In genomic region chr11:64218628-64219353, GRCh38 we compare ENCODE assay signal across 16 cellular contexts. TPM values are rescaled to one million over a fixed set of nuclear protein-coding genes. Genes with fewer than 3 reads are reported as not detected.
A peak's percentile ranks its signal among the peaks of the same experiment; 100 is the strongest.
DNase-seq lines count a peak whose midpoint lies in the region; ATAC-seq and TF ChIP-seq lines count a peak whose summit lies in the region.
"Had no signal": no experiment of that assay in that cellular context is flagged by ENCODE, and none has a peak within 500 bp of the region (broad histone marks: within the 10 kb centered on the region; RNA-seq: fewer than 3 reads in every experiment).

No MANE protein-coding gene starts in this region.

- no peak overlapping the region for H3K27ac ChIP-seq in IMR-90 (ENCODE audit: insufficient read depth, low read length)
- peak overlapping the region in 3 of 4 donors; percentile 42 to 61 (median 55) for H3K27ac ChIP-seq in body of pancreas
- H3K27ac ChIP-seq in neutrophil = peak overlapping the region; percentile 38

- no TSS peak for BruUV-seq in IMR-90 (replicated peaks; lab: Mats Ljungman, UMichigan)

- H4K8ac ChIP-seq in IMR-90 (ENCODE audit: low read depth in 2 of 2, low read length in 2 of 2) = no peak overlapping the region

- peaks cover under 1% of the 10 kb centered on the region for H3K36me3 ChIP-seq in IMR-90 (ENCODE audit: control insufficient read depth, insufficient read depth, low read length)
- no peaks in the 10 kb centered on the region for H3K36me3 ChIP-seq in body of pancreas (replicated peaks in 1 of 2; ENCODE audit: insufficient read depth in 1 of 2, low read depth in 2 of 2)
- peaks cover 98% of the 10 kb centered on the region for H3K36me3 ChIP-seq in neutrophil

- no peak overlapping the region for H2AFZ ChIP-seq in IMR-90 (replicated peaks; ENCODE audit: low read length, poor library complexity)

- 0 out of 4 replicates have a peak, but pooled peaks cover 0 to 5% of the 10 kb centered on the region in 2 experiments for H3K79me1 ChIP-seq in IMR-90 (ENCODE audit: low read depth in 1 of 2, low read length in 2 of 2)

- H2BK5ac ChIP-seq in IMR-90 (ENCODE audit: low read depth, low read length, poor library complexity, severe bottlenecking) = no peak overlapping the region

- H3K23ac ChIP-seq in IMR-90 (ENCODE audit: low read depth, low read length) = no peak overlapping the region

- H2BK20ac ChIP-seq in IMR-90 (ENCODE audit: low read depth, low read length) = no peak overlapping the region

- dilution Hi-C loops in IMR-90 (cut with HindIII; ENCODE audit: low sequenced_read_pairs, unreplicated experiment) = no loop called here

- H3K9ac ChIP-seq in IMR-90 (ENCODE audit: low read depth, low read length) = no peak overlapping the region

- no peak overlapping the region for H3K4me3 Mint-ChIP-seq in activated CD4-positive, alpha-beta T cell treated with anti-CD3 and anti-CD28 coated beads, Interleukin-2, amount 10 ng/mL, durations not matched to agents 24 days and 14 days
- H3K4me3 Mint-ChIP-seq: activated B cell treated with CpG ODN at 0.5 μM for 24 hours; activated CD8-positive, alpha-beta memory T cell treated with anti-CD3 and anti-CD28 coated beads, Interleukin-2, amount 10 ng/mL, durations not matched to agents 7 days and 5 days; nephron progenitor cell had no signal

- TF ChIP-seq RAD21 in IMR-90 (IDR thresholded peaks at IDR 0.05; ENCODE audit: low read length) = no peak

- H3K4ac ChIP-seq in IMR-90 (ENCODE audit: low read depth, low read length) = no peak overlapping the region

- intact Hi-C loops in activated CD4-positive, alpha-beta T cell treated with anti-CD3 and anti-CD28 coated beads, Interleukin-2, amount 10 ng/mL, durations not matched to agents 24 days and 14 days (cut with micrococcal nuclease) = no loop called here
- intact Hi-C loops in IMR-90 (cut with micrococcal nuclease) = no loop called here
- intact Hi-C loops in body of pancreas (cut with DNase I) = no loop called here

- H3K27me3 Mint-ChIP-seq in activated CD4-positive, alpha-beta T cell treated with anti-CD3 and anti-CD28 coated beads, Interleukin-2, amount 10 ng/mL, durations not matched to agents 24 days and 14 days = no peaks in the 10 kb centered on the region
- H3K27me3 Mint-ChIP-seq: activated B cell treated with CpG ODN at 0.5 μM for 24 hours; activated CD8-positive, alpha-beta memory T cell treated with anti-CD3 and anti-CD28 coated beads, Interleukin-2, amount 10 ng/mL, durations not matched to agents 7 days and 5 days had no signal

- H3K14ac ChIP-seq in IMR-90 (replicated peaks; ENCODE audit: low read depth, low read length) = no peak overlapping the region

- H4K20me1 ChIP-seq in IMR-90 (ENCODE audit: insufficient read depth, low read length) = no peaks in the 10 kb centered on the region

- H3K36me3 Mint-ChIP-seq in activated CD4-positive, alpha-beta T cell treated with anti-CD3 and anti-CD28 coated beads, Interleukin-2, amount 10 ng/mL, durations not matched to agents 24 days and 14 days (ENCODE audit: low read depth) = peaks cover 51% of the 10 kb centered on the region

- POLR2A ChIA-PET in IMR-90 (lab: Charles Lee; ENCODE audit: unreplicated experiment) = no interaction called here

- no peak overlapping the region for H2BK15ac ChIP-seq in IMR-90 (ENCODE audit: low read depth, low read length)

- DNase-seq in activated CD4-positive, alpha-beta T cell treated with anti-CD3 and anti-CD28 coated beads, Interleukin-2, amount 10 ng/mL, durations not matched to agents 24 days and 14 days = no peak
- no peak for DNase-seq in activated CD4-positive, alpha-beta T cell treated with anti-CD3 and anti-CD28 coated beads, Interleukin-2, amount 50 U/mL, for 48 hours
- DNase-seq in IMR-90 = no peak
- peak; percentile 81 to 92 (median 88) for DNase-seq in body of pancreas
- no peak for DNase-seq in NCI-H345 treated with DMSO at 0.1 percent for 48 hours (lab: John Stamatoyannopoulos, UW; ENCODE audit: unreplicated experiment)
- DNase-seq: activated B cell treated with CpG ODN at 0.5 μM for 24 hours; activated CD8-positive, alpha-beta memory T cell treated with anti-CD3 and anti-CD28 coated beads, Interleukin-2, amount 10 ng/mL, durations not matched to agents 7 days and 5 days; EL; NCI-H1694 treated with DMSO at 0.1 percent for 48 hours; NCI-H524; nephron progenitor cell; SHP77 treated with DMSO at 0.1 percent for 48 hours had no signal

- H3K4me1 Mint-ChIP-seq in activated CD4-positive, alpha-beta T cell treated with anti-CD3 and anti-CD28 coated beads, Interleukin-2, amount 10 ng/mL, durations not matched to agents 24 days and 14 days = peaks cover 9% of the 10 kb centered on the region

- ATAC-seq in IMR-90 (ENCODE audit: low read depth) (no peak), body of pancreas (peak; percentile 81), HG02938 (IDR thresholded peaks at IDR 0.05; ENCODE audit: unreplicated experiment) (no peak), HG03378 (IDR thresholded peaks at IDR 0.05; ENCODE audit: unreplicated experiment) (no peak)
- ATAC-seq: activated CD8-positive, alpha-beta memory T cell treated with anti-CD3 and anti-CD28 coated beads, Interleukin-2, amount 10 ng/mL, durations not matched to agents 7 days and 5 days had no signal

- H4K91ac ChIP-seq in IMR-90 (ENCODE audit: insufficient read depth, low read depth, low read length) = no peak overlapping the region

- 0 out of 2 replicates have a peak, but pooled peaks cover 5% of the 10 kb centered on the region for H3K9me1 ChIP-seq in IMR-90 (ENCODE audit: insufficient read depth, low read length)

- H3K4me3 ChIP-seq in IMR-90 (ENCODE audit: insufficient read depth, low read depth, low read length) = no peak overlapping the region
- H3K4me3 ChIP-seq in body of pancreas = no peak overlapping the region
- H3K4me3 ChIP-seq in neutrophil (ENCODE audit: low read depth in 1 of 2, low read length in 1 of 2) = no peak overlapping the region

- in situ Hi-C loops in IMR-90 (cut with MboI; ENCODE audit: low sequenced_read_pairs) = no loop called here

- H4K5ac ChIP-seq in IMR-90 (ENCODE audit: low read depth, low read length) = no peak overlapping the region

- TF ChIP-seq POLR2A in IMR-90 (IDR thresholded peaks at IDR 0.05; ENCODE audit: low read depth, low read length) = no peak
- no peak for TF ChIP-seq POLR2A in body of pancreas (IDR thresholded peaks at IDR 0.05)

- no peak overlapping the region for H3K56ac ChIP-seq in IMR-90 (ENCODE audit: extremely low read depth, insufficient read depth, low read length)

- H3K27me3 ChIP-seq in IMR-90 (ENCODE audit: control insufficient read depth, insufficient read depth, low read length) (no peaks in the 10 kb centered on the region), body of pancreas (no peaks in the 10 kb centered on the region), neutrophil (no peaks in the 10 kb centered on the region)

- WGBS in IMR-90 (ENCODE audit: extremely low coverage in 2 of 2, insufficient read length in 1 of 2), 2 experiments = 64% methylated on average over 5 of the region's 11 CpGs; no CpG with 5 or more reads in 1 of the 2 experiments
- WGBS in body of pancreas, 2 donors = 31 to 33% methylated on average over 9 to 11 of the region's 11 CpGs

- H3K9me3 ChIP-seq in IMR-90 (ENCODE audit: control insufficient read depth, insufficient read depth, low read length) (no peaks in the 10 kb centered on the region), body of pancreas (no peaks in the 10 kb centered on the region), neutrophil (no peaks in the 10 kb centered on the region)

- H3K9me3 Mint-ChIP-seq in activated CD4-positive, alpha-beta T cell treated with anti-CD3 and anti-CD28 coated beads, Interleukin-2, amount 10 ng/mL, durations not matched to agents 24 days and 14 days = no peaks in the 10 kb centered on the region
- H3K9me3 Mint-ChIP-seq: activated B cell treated with CpG ODN at 0.5 μM for 24 hours, nephron progenitor cell had no signal

- H2AK5ac ChIP-seq in IMR-90 (ENCODE audit: low read depth, low read length) = no peak overlapping the region

- H2AK9ac ChIP-seq in IMR-90 (replicated peaks; ENCODE audit: low read depth, low read length, poor library complexity) = peak overlapping the region; percentile 78

- no peak for TF ChIP-seq CTCF in IMR-90 (conservative IDR thresholded peaks at IDR 0.05; ENCODE audit: low read depth, low read length)
- TF ChIP-seq CTCF in body of pancreas (IDR thresholded peaks at IDR 0.05) = no peak
- no peak for TF ChIP-seq CTCF in neutrophil (IDR thresholded peaks at IDR 0.05)

- H2BK120ac ChIP-seq in IMR-90 (ENCODE audit: low read depth, low read length) = no peak overlapping the region

- no peaks in the 10 kb centered on the region for H3K4me1 ChIP-seq in IMR-90 (ENCODE audit: control insufficient read depth, insufficient read depth, low read length)
- peaks cover 28% of the 10 kb centered on the region for H3K4me1 ChIP-seq in body of pancreas
- peaks cover 0 to 5% of the 10 kb centered on the region in 2 experiments for H3K4me1 ChIP-seq in neutrophil (ENCODE audit: control insufficient read depth in 1 of 2, insufficient read depth in 1 of 2, low read depth in 1 of 2, low read length in 1 of 2)

- H3K27ac Mint-ChIP-seq in activated CD4-positive, alpha-beta T cell treated with anti-CD3 and anti-CD28 coated beads, Interleukin-2, amount 10 ng/mL, durations not matched to agents 24 days and 14 days = peak overlapping the region; percentile 36
- H3K27ac Mint-ChIP-seq: activated B cell treated with CpG ODN at 0.5 μM for 24 hours; activated CD8-positive, alpha-beta memory T cell treated with anti-CD3 and anti-CD28 coated beads, Interleukin-2, amount 10 ng/mL, durations not matched to agents 7 days and 5 days; nephron progenitor cell had no signal

- H3K18ac ChIP-seq in IMR-90 (ENCODE audit: low read depth, low read length) = no peak overlapping the region

- no peak overlapping the region for H3K4me2 ChIP-seq in IMR-90 (ENCODE audit: low read depth, low read length)

- CTCF ChIA-PET in IMR-90 (lab: Yijun Ruan, JAX) = no interaction called here

RNA-seq across cellular contexts. Expression of gene TRPT1, which starts 7.2 kb away (rescaled TPM):
- total RNA-seq in activated CD4-positive, alpha-beta T cell treated with anti-CD3 and anti-CD28 coated beads, Interleukin-2, amount 10 ng/mL, durations not matched to agents 24 days and 14 days = 29.8 and 31.7 TPM in 2 replicates
- total RNA-seq in IMR-90 (2012; rRNA removed) = 43.0 and 81.9 TPM in 2 replicates
- polyA plus RNA-seq in IMR-90 (2012; rRNA removed) = 63.2 and 64.2 TPM in 2 replicates
- 47.6 and 95.6 TPM in 2 replicates for polyA plus RNA-seq in IMR-90 (2012; cell fraction: cytosol; rRNA removed)
- polyA plus RNA-seq in IMR-90 (2012; cell fraction: nucleus; rRNA removed; ENCODE audit: low replicate concordance) = 119 and 279 TPM in 2 replicates
- total RNA-seq in body of pancreas = 10 to 100 TPM; 56.3 to 75.2 TPM

RNA-seq across cellular contexts. Expression of gene NUDT22, which starts 7.3 kb away (rescaled TPM):
- total RNA-seq in activated CD4-positive, alpha-beta T cell treated with anti-CD3 and anti-CD28 coated beads, Interleukin-2, amount 10 ng/mL, durations not matched to agents 24 days and 14 days = 66.1 and 72.6 TPM in 2 replicates
- total RNA-seq in IMR-90 (2012; rRNA removed) (21.3 and 24.4 TPM in 2 replicates), body of pancreas (10 to 100 TPM; 45.9 to 73.5 TPM)
- 44.6 and 55.3 TPM in 2 replicates for polyA plus RNA-seq in IMR-90 (2012; rRNA removed)
- 70.5 and 80.0 TPM in 2 replicates for polyA plus RNA-seq in IMR-90 (2012; cell fraction: cytosol; rRNA removed)
- 64.5 and 161 TPM in 2 replicates for polyA plus RNA-seq in IMR-90 (2012; cell fraction: nucleus; rRNA removed; ENCODE audit: low replicate concordance)

RNA-seq across cellular contexts. Expression of gene DNAJC4, which starts 11.6 kb away (rescaled TPM):
- total RNA-seq in activated CD4-positive, alpha-beta T cell treated with anti-CD3 and anti-CD28 coated beads, Interleukin-2, amount 10 ng/mL, durations not matched to agents 24 days and 14 days = 19.9 and 20.0 TPM in 2 replicates
- total RNA-seq in IMR-90 (2012; rRNA removed) (2.2 and 3.9 TPM in 2 replicates), body of pancreas (10 to 100 TPM; 23.6 to 56.7 TPM)
- 22.8 and 30.3 TPM in 2 replicates for polyA plus RNA-seq in IMR-90 (2012; rRNA removed)
- 10.8 and 31.8 TPM in 2 replicates for polyA plus RNA-seq in IMR-90 (2012; cell fraction: cytosol; rRNA removed)
- polyA plus RNA-seq in IMR-90 (2012; cell fraction: nucleus; rRNA removed; ENCODE audit: low replicate concordance) = 39.6 and 66.8 TPM in 2 replicates

RNA-seq across cellular contexts. Expression of gene FERMT3, which starts 12.3 kb away (rescaled TPM):
- total RNA-seq in activated CD4-positive, alpha-beta T cell treated with anti-CD3 and anti-CD28 coated beads, Interleukin-2, amount 10 ng/mL, durations not matched to agents 24 days and 14 days = 200 and 213 TPM in 2 replicates
- total RNA-seq in IMR-90 (2012; rRNA removed) = 0.36 and 0.56 TPM in 2 replicates
- polyA plus RNA-seq in IMR-90 (2012; rRNA removed) = 2.3 and 2.5 TPM in 2 replicates
- polyA plus RNA-seq in IMR-90 (2012; cell fraction: cytosol; rRNA removed) = 1.7 and 2.4 TPM in 2 replicates
- 11.8 and 27.1 TPM in 2 replicates for polyA plus RNA-seq in IMR-90 (2012; cell fraction: nucleus; rRNA removed; ENCODE audit: low replicate concordance)
- total RNA-seq in body of pancreas = 1 to 10 TPM; 8.6 to 9.1 TPM
- total RNA-seq: renal cortical epithelial cell had no signal

RNA-seq across cellular contexts. Expression of gene VEGFB, which starts 15.6 kb away (rescaled TPM):
- 65.4 and 66.7 TPM in 2 replicates for total RNA-seq in activated CD4-positive, alpha-beta T cell treated with anti-CD3 and anti-CD28 coated beads, Interleukin-2, amount 10 ng/mL, durations not matched to agents 24 days and 14 days
- 3.0 and 3.9 TPM in 2 replicates for total RNA-seq in IMR-90 (2012; rRNA removed)
- 23.9 and 25.1 TPM in 2 replicates for polyA plus RNA-seq in IMR-90 (2012; rRNA removed)
- 29.6 and 45.2 TPM in 2 replicates for polyA plus RNA-seq in IMR-90 (2012; cell fraction: cytosol; rRNA removed)
- polyA plus RNA-seq in IMR-90 (2012; cell fraction: nucleus; rRNA removed; ENCODE audit: low replicate concordance) = 24.3 and 30.6 TPM in 2 replicates
- total RNA-seq in body of pancreas = 100 to 1,000 TPM in 1 of 2 donors, 10 to 100 TPM in 1; 32.4 to 108 TPM

Comparison
In these comparisons a context has a peak if more than half of its experiments do, and no peak if none do; other contexts are left out.
1. DNase-seq: peak in body of pancreas (4 of 4); none in activated CD4-positive, alpha-beta T cell treated with anti-CD3 and anti-CD28 coated beads, Interleukin-2, amount 10 ng/mL, durations not matched to agents 24 days and 14 days (single experiment), activated CD4-positive, alpha-beta T cell treated with anti-CD3 and anti-CD28 coated beads, Interleukin-2, amount 50 U/mL, for 48 hours (0 of 2), IMR-90 (single experiment) and NCI-H345 treated with DMSO at 0.1 percent for 48 hours (single experiment).